In the genomic region with DNA sequence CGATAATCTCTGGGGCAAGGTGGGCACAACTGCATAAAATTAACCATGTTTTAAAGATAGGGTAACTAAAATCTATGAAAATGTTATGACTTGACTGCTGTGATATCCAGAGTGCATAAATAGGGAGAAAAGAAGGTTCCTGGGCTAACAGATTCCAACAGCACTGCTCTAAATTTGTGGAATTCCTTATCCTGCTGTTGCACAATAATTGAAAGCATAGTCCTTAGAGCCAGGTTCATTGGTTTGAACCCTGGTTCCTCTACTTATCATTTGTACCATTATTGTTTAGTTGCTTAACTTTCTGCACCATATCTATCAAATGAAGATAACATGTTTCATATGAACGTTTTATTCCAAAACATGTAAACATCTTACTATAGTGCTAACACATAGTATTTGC, we compare ENCODE assay signal across 33 cellular contexts.
"Had no signal": no experiment of that assay in that cellular context is flagged by ENCODE, and none has a peak within 500 bp of the region (broad histone marks: within the 10 kb centered on the region; RNA-seq: fewer than 3 reads in every experiment).

No MANE protein-coding gene starts in this region.

- H3K27me3 Mint-ChIP-seq: natural killer cell treated with Interleukin-12 subunit alpha and Interleukin-12 subunit beta and Interleukin-15 and Interleukin-18, amount 100 ng/mL, for 72 hours; progenitor cell of endocrine pancreas; stimulated activated memory B cell treated with anti-CD40 and anti-IgM and Interleukin-4, amounts not matched to agents 10 μg/mL and 1 μg/mL and 100 μg/mL, for 72 hours; stimulated activated naive CD8-positive, alpha-beta T cell treated with anti-CD3 and anti-CD28 coated beads, Interleukin-15, amount 100 ng/mL, for 72 hours; type B pancreatic cell had no signal

- H3K4me3 Mint-ChIP-seq: naive thymus-derived CD8-positive, alpha-beta T cell; natural killer cell treated with Interleukin-12 subunit alpha and Interleukin-12 subunit beta and Interleukin-15 and Interleukin-18, amount 100 ng/mL, for 72 hours; nephron progenitor cell; neural crest cell; stimulated activated memory B cell treated with anti-CD40 and anti-IgM and Interleukin-4, amounts not matched to agents 10 μg/mL and 1 μg/mL and 100 μg/mL, for 72 hours; stimulated activated naive CD8-positive, alpha-beta T cell treated with anti-CD3 and anti-CD28 coated beads, Interleukin-15, amount 100 ng/mL, for 72 hours; type B pancreatic cell had no signal

- H3K9ac ChIP-seq: parathyroid adenoma had no signal

- H3K27me3 ChIP-seq: neutrophil, ovary, suprapubic skin, testis, transverse colon, upper lobe of right lung, uterus had no signal

- H3K36me3 ChIP-seq: neutrophil, ovary, spleen, suprapubic skin, tibial artery, transverse colon, upper lobe of right lung, uterus had no signal

- H3K9me3 ChIP-seq: neutrophil, ovary, psoas muscle, spleen, suprapubic skin, testis, tibial artery, transverse colon, upper lobe of right lung, uterus had no signal

- H3K9me3 Mint-ChIP-seq: nephron progenitor cell; neural crest cell; stimulated activated memory B cell treated with anti-CD40 and anti-IgM and Interleukin-4, amounts not matched to agents 10 μg/mL and 1 μg/mL and 100 μg/mL, for 72 hours; stimulated activated naive CD8-positive, alpha-beta T cell treated with anti-CD3 and anti-CD28 coated beads, Interleukin-15, amount 100 ng/mL, for 72 hours had no signal

- H3K4me2 ChIP-seq: smooth muscle cell had no signal

- DNase-seq: naive thymus-derived CD8-positive, alpha-beta T cell; nephron progenitor cell; nucleus accumbens; ovary; posterior cingulate gyrus; psoas muscle; right cardiac atrium; spleen; stimulated activated CD4-positive, alpha-beta T cell treated with anti-CD3 and anti-CD28 coated beads, Interleukin-12 subunit alpha, Interleukin-12 subunit beta, amount 100 ng/mL, for 4 hours; stimulated activated CD4-positive, alpha-beta T cell treated with anti-CD3 and anti-CD28 coated beads, Interleukin-1b, Interleukin-23, amount 100 ng/mL, for 48 hours; stimulated activated CD4-positive, alpha-beta T cell treated with anti-CD3 and anti-CD28 coated beads, Interleukin-4, amount 100 ng/mL, for 1 hour; stimulated activated CD4-positive, alpha-beta T cell treated with anti-CD3 and anti-CD28 coated beads, Interleukin-4, amount 100 ng/mL, for 4 hours; stimulated activated CD8-positive, alpha-beta memory T cell treated with anti-CD3 and anti-CD28 coated beads, Interleukin-4, amount 100 ng/mL, for 48 hours; stimulated activated naive CD4-positive, alpha-beta T cell; stimulated activated naive CD8-positive, alpha-beta T cell treated with anti-CD3 and anti-CD28 coated beads, Interleukin-15, amount 100 ng/mL, for 72 hours; stimulated activated naive CD8-positive, alpha-beta T cell treated with anti-CD3 and anti-CD28 coated beads, Interleukin-15, Interleukin-2, amounts not matched to agents 100 U/mL and 50 U/mL, for 24 hours; substantia nigra; testis; tibial artery; transverse colon; upper lobe of right lung; uterus had no signal

- H2AFZ ChIP-seq: parathyroid adenoma had no signal

- H3K4me3 ChIP-seq: ovary, psoas muscle, skin epidermis, smooth muscle cell, spleen, suprapubic skin, testis, tibial artery, transverse colon, upper lobe of right lung, uterus had no signal

- ATAC-seq: naive thymus-derived CD8-positive, alpha-beta T cell; natural killer cell treated with Interleukin-12 subunit alpha and Interleukin-12 subunit beta and Interleukin-15 and Interleukin-18, amount 100 ng/mL, for 72 hours; psoas muscle; right cardiac atrium; sciatic nerve; stimulated activated memory B cell treated with anti-CD40 and anti-IgM and Interleukin-4, amounts not matched to agents 10 μg/mL and 1 μg/mL and 100 μg/mL, for 72 hours; stimulated activated naive CD8-positive, alpha-beta T cell treated with anti-CD3 and anti-CD28 coated beads, Interleukin-15, amount 100 ng/mL, for 72 hours; stimulated activated naive CD8-positive, alpha-beta T cell treated with anti-CD3 and anti-CD28 coated beads, Interleukin-15, Interleukin-2, amounts not matched to agents 100 U/mL and 50 U/mL, for 24 hours; upper lobe of right lung had no signal

- H3K36me3 Mint-ChIP-seq: naive thymus-derived CD8-positive, alpha-beta T cell; natural killer cell treated with Interleukin-12 subunit alpha and Interleukin-12 subunit beta and Interleukin-15 and Interleukin-18, amount 100 ng/mL, for 72 hours; stimulated activated memory B cell treated with anti-CD40 and anti-IgM and Interleukin-4, amounts not matched to agents 10 μg/mL and 1 μg/mL and 100 μg/mL, for 72 hours; type B pancreatic cell had no signal

- H3K4me1 Mint-ChIP-seq: naive thymus-derived CD8-positive, alpha-beta T cell; stimulated activated memory B cell treated with anti-CD40 and anti-IgM and Interleukin-4, amounts not matched to agents 10 μg/mL and 1 μg/mL and 100 μg/mL, for 72 hours; stimulated activated naive CD8-positive, alpha-beta T cell treated with anti-CD3 and anti-CD28 coated beads, Interleukin-15, amount 100 ng/mL, for 72 hours had no signal

- H3K27ac ChIP-seq: neutrophil, ovary, parathyroid adenoma, psoas muscle, skin epidermis, spleen, suprapubic skin, testis, tibial artery, transverse colon, upper lobe of right lung, uterus had no signal

- H3K27ac Mint-ChIP-seq: naive thymus-derived CD8-positive, alpha-beta T cell; natural killer cell treated with Interleukin-12 subunit alpha and Interleukin-12 subunit beta and Interleukin-15 and Interleukin-18, amount 100 ng/mL, for 72 hours; nephron progenitor cell; progenitor cell of endocrine pancreas; stimulated activated memory B cell treated with anti-CD40 and anti-IgM and Interleukin-4, amounts not matched to agents 10 μg/mL and 1 μg/mL and 100 μg/mL, for 72 hours; stimulated activated naive CD8-positive, alpha-beta T cell treated with anti-CD3 and anti-CD28 coated beads, Interleukin-15, amount 100 ng/mL, for 72 hours; type B pancreatic cell had no signal

- H3K79me2 ChIP-seq: parathyroid adenoma had no signal

- H3K4me1 ChIP-seq: psoas muscle, spleen, suprapubic skin, testis, tibial artery, transverse colon, upper lobe of right lung, uterus had no signal
